Comparison of ENCODE assay signal across 8 cellular contexts in genomic region chr11:106022795-106023275, GRCh38. TPM values are rescaled to one million over a fixed set of nuclear protein-coding genes. Genes with fewer than 3 reads are reported as not detected.
DNase-seq lines count a peak whose midpoint lies in the region; ATAC-seq and TF ChIP-seq lines count a peak whose summit lies in the region.

No MANE protein-coding gene starts in this region.

- H3K4me1 Mint-ChIP-seq in naive thymus-derived CD4-positive, alpha-beta T cell: peaks cover 34 to 54% (median 45%) of the 10 kb centered on the region in 7 donors

- no peaks in the 10 kb centered on the region for H3K9me3 ChIP-seq in naive thymus-derived CD4-positive, alpha-beta T cell (ENCODE audit: control insufficient read depth in 2 of 3, low read length in 3 of 3)

- peaks cover 10 to 20% of the 10 kb centered on the region in 2 donors for H3K4me1 ChIP-seq in naive thymus-derived CD4-positive, alpha-beta T cell (ENCODE audit: control insufficient read depth in 2 of 2, insufficient read depth in 2 of 2, low read length in 2 of 2)

- H3K4me3 ChIP-seq in AG09309 (ENCODE audit: control insufficient read depth, low read depth, low read length) (peak overlapping the region; percentile 57), LNCaP clone FGC (ENCODE audit: low read depth, low read length) (peak overlapping the region; percentile 78)
- H3K4me3 ChIP-seq in naive thymus-derived CD4-positive, alpha-beta T cell (ENCODE audit: low read length): peak overlapping the region; percentile 82

- peak overlapping the region; percentile 92 for H3K27ac ChIP-seq in cingulate gyrus (ENCODE audit: low read depth, low read length)
- H3K27ac ChIP-seq in naive thymus-derived CD4-positive, alpha-beta T cell (ENCODE audit: low read depth, low read length): peak overlapping the region; percentile 34

- peaks cover 4 to 20% (median 11%) of the 10 kb centered on the region in 5 donors for H3K36me3 Mint-ChIP-seq in naive thymus-derived CD4-positive, alpha-beta T cell

- POLR2A ChIA-PET in naive thymus-derived CD4-positive, alpha-beta T cell (lab: Charles Lee): interaction anchor here (0.7 kb wide), 1 partner anchor 54 kb away, joined by 5 read pairs; the partner anchor contains the start of genes AASDHPPT and KBTBD3

- ATAC-seq in naive thymus-derived CD4-positive, alpha-beta T cell: no peak
- ATAC-seq in GM21423 (IDR thresholded peaks at IDR 0.05; ENCODE audit: unreplicated experiment): no peak
- no peak for ATAC-seq in GM18498 (IDR thresholded peaks at IDR 0.05; ENCODE audit: unreplicated experiment)

- H3K4me3 Mint-ChIP-seq in naive thymus-derived CD4-positive, alpha-beta T cell: peak overlapping the region; percentile 91 to 99 (median 94)

- no peak for DNase-seq in AG09309 (ENCODE audit: low read depth)
- no peak for DNase-seq in LNCaP clone FGC (ENCODE audit: low read depth)
- peak in 1 of 9 donors; percentile 9 for DNase-seq in naive thymus-derived CD4-positive, alpha-beta T cell
- no peak for DNase-seq in GF-D8 (lab: John Stamatoyannopoulos, UW)
- DNase-seq in GOT3 (lab: John Stamatoyannopoulos, UW): no peak

- CTCF ChIA-PET in naive thymus-derived CD4-positive, alpha-beta T cell (lab: Charles Lee): no interaction called here

- TF ChIP-seq CTCF in AG09309 (IDR thresholded peaks at IDR 0.05; ENCODE audit: control insufficient read depth, insufficient read depth, low read depth, low read length, missing control alignments) (no peak), LNCaP clone FGC (IDR thresholded peaks at IDR 0.05; ENCODE audit: control insufficient read depth, extremely low read depth, insufficient read depth) (no peak)

- intact Hi-C loops in naive thymus-derived CD4-positive, alpha-beta T cell (cut with micrococcal nuclease): loop anchor here (1.0 to 10.0 kb wide), 9 partner anchors 54 to 1986 kb away; partner anchors contain the start of genes AASDHPPT (in 2 of the 2), ALKBH8 (in 2 of the 2), CWF19L2 (in 2 of the 2) and KBTBD3 (in 2 of the 2)

- H3K27ac Mint-ChIP-seq in naive thymus-derived CD4-positive, alpha-beta T cell: peak overlapping the region; percentile 82 to 96 (median 89)

- no peaks in the 10 kb centered on the region for H3K36me3 ChIP-seq in naive thymus-derived CD4-positive, alpha-beta T cell (ENCODE audit: control insufficient read depth in 2 of 3, insufficient read depth in 3 of 3, low read length in 3 of 3)

- peaks cover 3 to 18% (median 5%) of the 10 kb centered on the region in 11 donors for H3K9me3 Mint-ChIP-seq in naive thymus-derived CD4-positive, alpha-beta T cell

- H3K27me3 ChIP-seq in naive thymus-derived CD4-positive, alpha-beta T cell (ENCODE audit: control insufficient read depth in 2 of 2, insufficient read depth in 2 of 2, low read length in 2 of 2): no peaks in the 10 kb centered on the region

- H3K27me3 Mint-ChIP-seq in naive thymus-derived CD4-positive, alpha-beta T cell: peaks cover 0 to 18% (median 6%) of the 10 kb centered on the region in 5 donors

RNA-seq across cellular contexts. Expression of gene MSANTD4, which starts 0.8 kb away (rescaled TPM):
- total RNA-seq in naive thymus-derived CD4-positive, alpha-beta T cell: 10 to 100 TPM in 3 of 5 experiments, 1 to 10 TPM in 2; 4.7 to 18.7 (median 15.3) TPM
- polyA plus RNA-seq in naive thymus-derived CD4-positive, alpha-beta T cell: 1 to 10 TPM; 3.9 to 7.8 TPM

RNA-seq across cellular contexts. Expression of gene KBTBD3, which starts 54.3 kb away (rescaled TPM):
- total RNA-seq in naive thymus-derived CD4-positive, alpha-beta T cell: 10 to 100 TPM in 2 of 5 experiments, 1 to 10 TPM in 3; 5.1 to 16.6 (median 7.3) TPM
- polyA plus RNA-seq in naive thymus-derived CD4-positive, alpha-beta T cell: 1 to 10 TPM; 3.4 to 6.7 TPM

RNA-seq across cellular contexts. Expression of gene AASDHPPT, which starts 54.6 kb away (rescaled TPM):
- total RNA-seq in naive thymus-derived CD4-positive, alpha-beta T cell: 10 to 100 TPM; 17.7 to 33.7 (median 27.6) TPM
- 10 to 100 TPM; 39.4 to 55.9 TPM for polyA plus RNA-seq in naive thymus-derived CD4-positive, alpha-beta T cell
